Comparison of ENCODE assay signal across 14 cellular contexts in genomic region chr3:187987919-187988318, GRCh38.
DNase-seq lines count a peak whose midpoint lies in the region; ATAC-seq and TF ChIP-seq lines count a peak whose summit lies in the region.
"Had no signal": no experiment of that assay in that cellular context is flagged by ENCODE, and none has a peak within 500 bp of the region (broad histone marks: within the 10 kb centered on the region; RNA-seq: fewer than 3 reads in every experiment).

No MANE protein-coding gene starts in this region.

- CTCF ChIA-PET in CD8-positive, alpha-beta T cell (lab: Charles Lee), result no interaction called here

- no peaks in the 10 kb centered on the region for H3K27me3 ChIP-seq in CD8-positive, alpha-beta T cell (ENCODE audit: insufficient read depth, low read length)
- no peaks in the 10 kb centered on the region for H3K27me3 ChIP-seq in gastroesophageal sphincter
- H3K27me3 ChIP-seq: ovary, SJSA1 had no signal

- POLR2A ChIA-PET in CD8-positive, alpha-beta T cell (lab: Charles Lee), result no interaction called here

- WGBS in gastroesophageal sphincter (ENCODE audit: low coverage in 1 of 2), 2 donors, result 88% methylated on average over 2 of the region's 3 CpGs; no CpG with 5 or more reads in 1 of the 2 donors

- H3K4me1 Mint-ChIP-seq in CD8-positive, alpha-beta T cell (ENCODE audit: low read depth), result peaks cover 51% of the 10 kb centered on the region

- ATAC-seq in CD8-positive, alpha-beta T cell, result peak; percentile 79
- ATAC-seq in gastroesophageal sphincter (no peak), left colon (no peak)

- H3K27ac ChIP-seq in CD8-positive, alpha-beta T cell (ENCODE audit: low read depth, low read length), result no peak overlapping the region
- no peak overlapping the region for H3K27ac ChIP-seq in gastroesophageal sphincter
- H3K27ac ChIP-seq: ovary, SJSA1 had no signal

- H3K9me3 ChIP-seq in CD8-positive, alpha-beta T cell (ENCODE audit: low read length), result no peaks in the 10 kb centered on the region
- no peaks in the 10 kb centered on the region for H3K9me3 ChIP-seq in gastroesophageal sphincter
- H3K9me3 ChIP-seq: ovary, SJSA1 had no signal

- no peaks in the 10 kb centered on the region for H3K36me3 ChIP-seq in CD8-positive, alpha-beta T cell (ENCODE audit: insufficient read depth, low read length)
- H3K36me3 ChIP-seq in gastroesophageal sphincter, result no peaks in the 10 kb centered on the region
- H3K36me3 ChIP-seq: ovary, SJSA1 had no signal

- no peak for TF ChIP-seq POLR2A in gastroesophageal sphincter (IDR thresholded peaks at IDR 0.05)

- no peak overlapping the region for H3K4me3 ChIP-seq in CD8-positive, alpha-beta T cell (ENCODE audit: low read depth, low read length)
- H3K4me3 ChIP-seq in gastroesophageal sphincter, result no peak overlapping the region
- H3K4me3 ChIP-seq: ovary, SJSA1 had no signal

- no peaks in the 10 kb centered on the region for H3K27me3 Mint-ChIP-seq in CD8-positive, alpha-beta T cell (ENCODE audit: low read depth)

- H3K4me3 Mint-ChIP-seq in CD8-positive, alpha-beta T cell, result peak overlapping the region; percentile 16
- H3K4me3 Mint-ChIP-seq: memory B cell had no signal

- no peak for TF ChIP-seq EP300 in gastroesophageal sphincter (IDR thresholded peaks at IDR 0.05)

- DNase-seq in CD8-positive, alpha-beta T cell, result peak in 4 of 7 experiments; percentile 18 to 70 (median 50)
- DNase-seq in activated CD4-positive, alpha-beta T cell treated with anti-CD3 and anti-CD28 coated beads for 4 hours, result peak; percentile 67 to 75
- peak; percentile 40 for DNase-seq in activated effector memory CD4-positive, alpha-beta T cell treated with Interleukin-2 at 50 U/mL for 16 hours
- DNase-seq in stimulated activated CD4-positive, alpha-beta T cell treated with anti-CD3 and anti-CD28 coated beads, Interleukin-1b, Interleukin-23, amount 100 ng/mL, for 48 hours, result peak; percentile 62
- DNase-seq in kidney tubule cell (ENCODE audit: low spot score) (no peak), left colon (no peak), hepatic stellate cell (ENCODE audit: low spot score) (no peak)
- DNase-seq: DMS79 treated with DMSO at 0.1 percent for 48 hours, KG1, NCI-H82, ovary had no signal

- no peak for TF ChIP-seq CTCF in CD8-positive, alpha-beta T cell (IDR thresholded peaks at IDR 0.05)
- no peak for TF ChIP-seq CTCF in gastroesophageal sphincter (IDR thresholded peaks at IDR 0.05)

- H3K4me1 ChIP-seq in CD8-positive, alpha-beta T cell (ENCODE audit: insufficient read depth, low read length), result peaks cover 22% of the 10 kb centered on the region
- no peaks in the 10 kb centered on the region for H3K4me1 ChIP-seq in gastroesophageal sphincter

- H3K27ac Mint-ChIP-seq in CD8-positive, alpha-beta T cell, result peak overlapping the region; percentile 58
- H3K27ac Mint-ChIP-seq: memory B cell had no signal

- intact Hi-C loops in CD8-positive, alpha-beta T cell (cut with DNase I, micrococcal nuclease), result no loop called here
- intact Hi-C loops in left colon (cut with DNase I, micrococcal nuclease), result no loop called here

- H3K36me3 Mint-ChIP-seq in CD8-positive, alpha-beta T cell, result no peaks in the 10 kb centered on the region

- peaks cover 4% of the 10 kb centered on the region for H3K9me3 Mint-ChIP-seq in CD8-positive, alpha-beta T cell

Comparison
In these comparisons a context has a peak if more than half of its experiments do, and no peak if none do; other contexts are left out.
1. DNase-seq: peak in CD8-positive, alpha-beta T cell (4 of 7), activated CD4-positive, alpha-beta T cell treated with anti-CD3 and anti-CD28 coated beads for 4 hours (2 of 2), activated effector memory CD4-positive, alpha-beta T cell treated with Interleukin-2 at 50 U/mL for 16 hours (single experiment) and stimulated activated CD4-positive, alpha-beta T cell treated with anti-CD3 and anti-CD28 coated beads, Interleukin-1b, Interleukin-23, amount 100 ng/mL, for 48 hours (single experiment); none in kidney tubule cell (single experiment), left colon (0 of 2) and hepatic stellate cell (single experiment).